Comparison of ENCODE assay signal across 17 cellular contexts in the genomic region with DNA sequence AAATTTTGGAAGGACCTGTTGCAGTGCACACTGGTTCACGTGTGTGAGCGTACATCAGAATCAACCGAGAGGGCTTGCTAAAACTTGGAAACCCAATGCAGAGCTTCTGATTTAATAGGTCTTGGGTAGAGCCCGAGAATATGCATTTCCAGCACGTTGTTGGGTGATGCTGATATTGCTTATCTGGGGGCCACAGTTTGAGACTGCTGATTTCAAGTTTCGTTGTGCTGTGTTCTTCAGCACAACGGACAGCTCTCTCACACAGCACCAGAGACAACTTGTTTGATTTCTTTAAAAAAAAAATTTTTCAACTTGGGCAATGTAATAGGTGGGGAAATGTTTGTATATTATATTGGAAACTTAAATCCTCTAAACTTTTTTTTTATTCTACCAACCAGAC. TPM values are rescaled to one million over a fixed set of nuclear protein-coding genes. Genes with fewer than 3 reads are reported as not detected.
DNase-seq lines count a peak whose midpoint lies in the region; ATAC-seq and TF ChIP-seq lines count a peak whose summit lies in the region.
"Had no signal": no experiment of that assay in that cellular context is flagged by ENCODE, and none has a peak within 500 bp of the region (broad histone marks: within the 10 kb centered on the region; RNA-seq: fewer than 3 reads in every experiment).

No MANE protein-coding gene starts in this region.

- no peak for TF ChIP-seq POLR2A in HCT116 (IDR thresholded peaks at IDR 0.05; ENCODE audit: borderline replicate concordance, extremely low read depth, insufficient read depth, insufficient read length)
- no peak for TF ChIP-seq POLR2A in uterus (IDR thresholded peaks at IDR 0.05)

- H3K36me3 ChIP-seq in HCT116 (ENCODE audit: control insufficient read depth in 1 of 2, insufficient read depth in 2 of 2, low read length in 2 of 2) = no peaks in the 10 kb centered on the region
- no peaks in the 10 kb centered on the region for H3K36me3 ChIP-seq in PC-3 (ENCODE audit: low read depth, low read length)
- no peaks in the 10 kb centered on the region for H3K36me3 ChIP-seq in uterus
- H3K36me3 ChIP-seq: BLaER1 treated with 17β-estradiol and CSF1 and Interleukin-3, amounts not matched to agents 10 nM and 100 nM; prostate gland had no signal

- CTCF ChIA-PET in HCT116 (lab: Charles Lee) (interaction anchor here (1.0 kb wide), 1 partner anchor 40 kb away, joined by 3 read pairs; no protein-coding TSS in a partner anchor), PC-3 (lab: Charles Lee) (interaction anchor here (0.7 kb wide), 1 partner anchor 319 kb away, joined by 3 read pairs; no protein-coding TSS in a partner anchor)

- no peaks in the 10 kb centered on the region for H3F3A ChIP-seq in PC-3 (ENCODE audit: low read length, unreplicated experiment)

- H3K4me3 ChIP-seq in HCT116 (replicated peaks in 1 of 2; ENCODE audit: low read depth in 1 of 2, low read length in 2 of 2) = no peak overlapping the region
- H3K4me3 ChIP-seq in PC-3 (ENCODE audit: low read length) = no peak overlapping the region
- H3K4me3 ChIP-seq in epithelial cell of esophagus (ENCODE audit: low read length) = no peak overlapping the region
- H3K4me3 ChIP-seq in uterus = no peak overlapping the region
- H3K4me3 ChIP-seq: BLaER1 treated with 17β-estradiol and CSF1 and Interleukin-3, amounts not matched to agents 10 nM and 100 nM; prostate gland; testis had no signal

- no peak for DNase-seq in HCT116 (ENCODE audit: low read depth, low spot score)
- DNase-seq in PC-3 = peak; percentile 31
- DNase-seq in epithelial cell of esophagus (ENCODE audit: low read depth) = peak; percentile 33
- peak; percentile 24 for DNase-seq in nephron progenitor cell
- DNase-seq in HT-29 (ENCODE audit: low spot score) = no peak
- DNase-seq in uterus = no peak
- DNase-seq: amygdala, GOT3, mammary epithelial cell, NCI-H187, NCI-H446, T-helper 17 cell, testis had no signal

- H2AFZ ChIP-seq in HCT116 (ENCODE audit: low read depth, low read length, poor library complexity, severe bottlenecking) = no peak overlapping the region
- H2AFZ ChIP-seq in PC-3 (ENCODE audit: low read length) = no peak overlapping the region

- H3K27ac Mint-ChIP-seq in nephron progenitor cell = no peak overlapping the region
- H3K27ac Mint-ChIP-seq: T-helper 17 cell had no signal

- TF ChIP-seq RAD21 in HCT116 (IDR thresholded peaks at IDR 0.05; ENCODE audit: low read depth) = no peak

- H3K4me3 Mint-ChIP-seq in nephron progenitor cell = no peak overlapping the region
- H3K4me3 Mint-ChIP-seq: naive thymus-derived CD8-positive, alpha-beta T cell; T-helper 17 cell had no signal

- H3K27ac ChIP-seq in HCT116 (ENCODE audit: low read depth, low read length) (no peak overlapping the region), PC-3 (ENCODE audit: low read length) (no peak overlapping the region), uterus (no peak overlapping the region)
- H3K27ac ChIP-seq: BLaER1 treated with 17β-estradiol and CSF1 and Interleukin-3, amounts not matched to agents 10 nM and 100 nM; prostate gland; testis had no signal

- peaks cover 10% of the 10 kb centered on the region for H3K27me3 ChIP-seq in HCT116 (ENCODE audit: insufficient read depth, low read length)
- peaks cover 18% of the 10 kb centered on the region for H3K27me3 ChIP-seq in PC-3 (ENCODE audit: low read length)
- no peaks in the 10 kb centered on the region for H3K27me3 ChIP-seq in uterus
- H3K27me3 ChIP-seq: BLaER1 treated with 17β-estradiol and CSF1 and Interleukin-3, amounts not matched to agents 10 nM and 100 nM; testis had no signal

- intact Hi-C loops in HCT116 (cut with micrococcal nuclease) (no loop called here), PC-3 (cut with micrococcal nuclease) (no loop called here), uterus (cut with DNase I; ENCODE audit: low total_unique reads) (no loop called here)

- RAD21 ChIA-PET in HCT116 (lab: Charles Lee; ENCODE audit: low non-redundant PET in 1 of 2, low total read pairs in 2 of 2, uncharacterized antibody in 2 of 2, unreplicated experiment in 2 of 2) = no interaction called here

- no peak overlapping the region for H3K4me2 ChIP-seq in HCT116 (ENCODE audit: low read length)
- H3K4me2 ChIP-seq in PC-3 (ENCODE audit: low read length) = no peak overlapping the region
- H3K4me2 ChIP-seq: BLaER1 treated with 17β-estradiol and CSF1 and Interleukin-3, amounts not matched to agents 10 nM and 100 nM had no signal

- no peaks in the 10 kb centered on the region for H4K20me1 ChIP-seq in HCT116 (ENCODE audit: insufficient read depth)
- no peaks in the 10 kb centered on the region for H4K20me1 ChIP-seq in PC-3 (ENCODE audit: low read length)
- H4K20me1 ChIP-seq: BLaER1 treated with 17β-estradiol and CSF1 and Interleukin-3, amounts not matched to agents 10 nM and 100 nM had no signal

- TF ChIP-seq CTCF in HCT116 (IDR thresholded peaks at IDR 0.05 in 2 of 3, conservative IDR thresholded peaks at IDR 0.05 in 1 of 3; ENCODE audit: borderline replicate concordance in 1 of 3, insufficient read depth in 1 of 3, low read depth in 2 of 3, low read length in 2 of 3) (no peak), PC-3 (conservative IDR thresholded peaks at IDR 0.05; ENCODE audit: low read depth, low read length) (no peak), epithelial cell of esophagus (IDR thresholded peaks at IDR 0.05; ENCODE audit: insufficient read depth, low read depth, low read length, missing control alignments) (no peak), nephron progenitor cell (IDR thresholded peaks at IDR 0.05) (no peak), uterus (IDR thresholded peaks at IDR 0.05) (no peak)

- H3K9me2 ChIP-seq in HCT116 (ENCODE audit: insufficient read depth) = no peaks in the 10 kb centered on the region
- no peaks in the 10 kb centered on the region for H3K9me2 ChIP-seq in PC-3 (replicated peaks; ENCODE audit: low read length)

- peaks cover 64% of the 10 kb centered on the region for H3K27me3 Mint-ChIP-seq in nephron progenitor cell (ENCODE audit: low read depth, poor library complexity)

- POLR2A ChIA-PET in HCT116 (lab: Charles Lee) (no interaction called here), PC-3 (lab: Charles Lee; ENCODE audit: unreplicated experiment) (interaction anchor here (0.5 kb wide), 1 partner anchor 1890 kb away, joined by 5 read pairs; no protein-coding TSS in a partner anchor)

- no peaks in the 10 kb centered on the region for H3K9me3 Mint-ChIP-seq in nephron progenitor cell
- H3K9me3 Mint-ChIP-seq: naive thymus-derived CD8-positive, alpha-beta T cell had no signal

- H3K79me2 ChIP-seq in HCT116 (ENCODE audit: insufficient read depth, low read length) = no peaks in the 10 kb centered on the region
- H3K79me2 ChIP-seq in PC-3 (ENCODE audit: low read length) = no peaks in the 10 kb centered on the region

- no peak for ATAC-seq in HCT116
- ATAC-seq in PC-3 = no peak
- ATAC-seq in GM18873 (IDR thresholded peaks at IDR 0.05; ENCODE audit: low FRiP score, unreplicated experiment) = no peak
- ATAC-seq: naive thymus-derived CD8-positive, alpha-beta T cell; T-helper 17 cell had no signal

- BruUV-seq in HCT116 (replicated peaks; lab: Mats Ljungman, UMichigan) = no TSS peak
- BruUV-seq in PC-3 (replicated peaks; lab: Mats Ljungman, UMichigan) = no TSS peak

- H3K9me3 ChIP-seq in HCT116 (ENCODE audit: control insufficient read depth in 1 of 2, insufficient read depth in 1 of 2, low read depth in 1 of 2, low read length in 2 of 2) (no peaks in the 10 kb centered on the region), PC-3 (ENCODE audit: low read length) (no peaks in the 10 kb centered on the region), uterus (no peaks in the 10 kb centered on the region)
- H3K9me3 ChIP-seq: BLaER1 treated with 17β-estradiol and CSF1 and Interleukin-3, amounts not matched to agents 10 nM and 100 nM; prostate gland; testis had no signal

- H3K9ac ChIP-seq in HCT116 (ENCODE audit: low read length) = no peak overlapping the region
- no peak overlapping the region for H3K9ac ChIP-seq in PC-3 (ENCODE audit: low read length)
- H3K9ac ChIP-seq: BLaER1 treated with 17β-estradiol and CSF1 and Interleukin-3, amounts not matched to agents 10 nM and 100 nM had no signal

- H3K36me3 Mint-ChIP-seq in nephron progenitor cell (ENCODE audit: low read depth) = no peaks in the 10 kb centered on the region
- H3K36me3 Mint-ChIP-seq: naive thymus-derived CD8-positive, alpha-beta T cell had no signal

- H3K4me1 Mint-ChIP-seq in nephron progenitor cell = no peaks in the 10 kb centered on the region

- H3K4me1 ChIP-seq in HCT116 (ENCODE audit: control insufficient read depth in 1 of 2, insufficient read depth in 2 of 2, low read length in 2 of 2) (0 out of 4 replicates have a peak, but pooled peaks cover 0 to 2% of the 10 kb centered on the region in 2 experiments), PC-3 (ENCODE audit: insufficient read depth, low read length) (no peaks in the 10 kb centered on the region), uterus (no peaks in the 10 kb centered on the region)
- H3K4me1 ChIP-seq: BLaER1 treated with 17β-estradiol and CSF1 and Interleukin-3, amounts not matched to agents 10 nM and 100 nM; prostate gland; testis had no signal

RNA-seq across cellular contexts. Expression of gene OR4D2, which starts 9.4 kb away (rescaled TPM):
- not detected for total RNA-seq in HCT116 (2021; ENCODE audit: unreplicated experiment)
- polyA plus RNA-seq in HCT116 (2012) = not detected in 2 replicates
- total RNA-seq in PC-3 (2014; rRNA removed) = not detected in 2 replicates
- total RNA-seq in HT-29 (2014; rRNA removed; shearing (Covaris generic)) = not detected in 2 replicates
- not detected for total RNA-seq in uterus
- total RNA-seq: mammary epithelial cell; naive thymus-derived CD8-positive, alpha-beta T cell; prostate gland; T-helper 17 cell; testis had no signal
- polyA plus RNA-seq: mammary epithelial cell; naive thymus-derived CD8-positive, alpha-beta T cell had no signal

RNA-seq across cellular contexts. Expression of gene EPX, which starts 16.3 kb away (rescaled TPM):
- not detected for total RNA-seq in HCT116 (2021; ENCODE audit: unreplicated experiment)
- 0.14 and 0.20 TPM in 2 replicates for polyA plus RNA-seq in HCT116 (2012)
- not detected in 2 replicates for total RNA-seq in PC-3 (2014; rRNA removed)
- not detected in 2 replicates for total RNA-seq in HT-29 (2014; rRNA removed; shearing (Covaris generic))
- not detected for total RNA-seq in uterus
- total RNA-seq: mammary epithelial cell; naive thymus-derived CD8-positive, alpha-beta T cell; prostate gland; T-helper 17 cell; testis had no signal
- polyA plus RNA-seq: mammary epithelial cell; naive thymus-derived CD8-positive, alpha-beta T cell had no signal

RNA-seq across cellular contexts. Expression of gene OR4D1, which starts 28.0 kb away (rescaled TPM):
- total RNA-seq in HCT116 (2021; ENCODE audit: unreplicated experiment) (not detected), PC-3 (2014; rRNA removed) (not detected in 2 replicates), uterus (not detected)
- not detected in 2 replicates for polyA plus RNA-seq in HCT116 (2012)
- not detected in 2 replicates for total RNA-seq in HT-29 (2014; rRNA removed; shearing (Covaris generic))
- total RNA-seq: mammary epithelial cell had no signal
- polyA plus RNA-seq: mammary epithelial cell had no signal

RNA-seq across cellular contexts. Expression of gene MKS1, which starts 42.9 kb away (rescaled TPM):
- 29.8 TPM for total RNA-seq in HCT116 (2021; ENCODE audit: unreplicated experiment)
- 25.2 and 27.6 TPM in 2 replicates for polyA plus RNA-seq in HCT116 (2012)
- 23.9 and 33.1 TPM in 2 replicates for total RNA-seq in PC-3 (2014; rRNA removed)
- 5.1 and 8.9 TPM in 2 replicates for total RNA-seq in HT-29 (2014; rRNA removed; shearing (Covaris generic))
- 10 to 100 TPM in 2 of 4 donors, 1 to 10 TPM in 2; 4.4 to 23.2 (median 12.3) TPM for total RNA-seq in uterus

Comparison
In these comparisons a context has a peak if more than half of its experiments do, and no peak if none do; other contexts are left out.
1. DNase-seq: peak in PC-3 (single experiment), epithelial cell of esophagus (single experiment) and nephron progenitor cell (single experiment); none in HCT116 (single experiment), HT-29 (single experiment) and uterus (0 of 2).